1 cellular context compared by ENCODE assay signal in genomic region chr15:83380682-83381081, GRCh38.
TF ChIP-seq lines count a peak whose summit lies in the region.

No MANE protein-coding gene starts in this region.

TF ChIP-seq in GM23338, 12 proteins besides CTCF, POLR2A, EP300 and RAD21 (continued from another document):
- TF ChIP-seq ZNF462 (CRISPR knock-in tag; IDR thresholded peaks at IDR 0.05) = no peak
- no peak for TF ChIP-seq ETS1 (IDR thresholded peaks at IDR 0.05)
- no peak for TF ChIP-seq JUNB (IDR thresholded peaks at IDR 0.05; ENCODE audit: unreplicated experiment)
- TF ChIP-seq ZNF114 (CRISPR knock-in tag; IDR thresholded peaks at IDR 0.05) = no peak
- no peak for TF ChIP-seq EZH2phosphoT487 (IDR thresholded peaks at IDR 0.05; ENCODE audit: unreplicated experiment)
- TF ChIP-seq STAT1 (IDR thresholded peaks at IDR 0.05; ENCODE audit: unreplicated experiment) = no peak
